Comparison of ENCODE assay signal across 13 cellular contexts in genomic region chr12:47734725-47735480, GRCh38. TPM values are rescaled to one million over a fixed set of nuclear protein-coding genes. Genes with fewer than 3 reads are reported as not detected.
A peak's percentile ranks its signal among the peaks of the same experiment; 100 is the strongest.
DNase-seq lines count a peak whose midpoint lies in the region; ATAC-seq and TF ChIP-seq lines count a peak whose summit lies in the region.
"Had no signal": no experiment of that assay in that cellular context is flagged by ENCODE, and none has a peak within 500 bp of the region (broad histone marks: within the 10 kb centered on the region; RNA-seq: fewer than 3 reads in every experiment).

No MANE protein-coding gene starts in this region.

- TF ChIP-seq EP300 in sigmoid colon (IDR thresholded peaks at IDR 0.05): no peak

- WGBS in sigmoid colon, 2 donors: 84 to 87% methylated on average over 12 of the region's 12 CpGs

- no peak for ATAC-seq in activated T-cell treated with anti-CD3 and anti-CD28 coated beads, Interleukin-2, amount 50 U/mL, for 72 hours (replicated peaks in 1 of 2)
- ATAC-seq: PC-3 had no signal

- no peaks in the 10 kb centered on the region for H3K27me3 Mint-ChIP-seq in activated T-cell treated with anti-CD3 and anti-CD28 coated beads, Interleukin-2, amount 50 U/mL, for 72 hours (ENCODE audit: low read depth)

- H3K9me3 ChIP-seq in ES-I3 (ENCODE audit: control insufficient read depth, insufficient read depth, low read length): no peaks in the 10 kb centered on the region
- H3K9me3 ChIP-seq in sigmoid colon: no peaks in the 10 kb centered on the region

- DNase-seq in amygdala (lab: John Stamatoyannopoulos, UW) (peak in 39 of 56 donors; percentile 10 to 79 (median 46)), iPS-NIHi7 (ENCODE audit: extremely low spot score) (peak; percentile 57), sigmoid colon (no peak), T1000 (lab: John Stamatoyannopoulos, UW) (no peak), NCI-H226 (no peak), SIG-M5 (lab: John Stamatoyannopoulos, UW) (no peak)
- no peak for DNase-seq in activated T-cell treated with anti-CD3 and anti-CD28 coated beads, Interleukin-2, amount 50 U/mL, for 72 hours
- DNase-seq: NCI-H1048, PC-3 had no signal

- TF ChIP-seq POLR2A in sigmoid colon (IDR thresholded peaks at IDR 0.05): no peak

- H3K4me3 Mint-ChIP-seq in activated T-cell treated with anti-CD3 and anti-CD28 coated beads, Interleukin-2, amount 50 U/mL, for 72 hours: no peak overlapping the region

- no peak overlapping the region for H3K4me3 ChIP-seq in sigmoid colon

- peaks cover 6% of the 10 kb centered on the region for H3K4me1 Mint-ChIP-seq in activated T-cell treated with anti-CD3 and anti-CD28 coated beads, Interleukin-2, amount 50 U/mL, for 72 hours (ENCODE audit: low read depth)

- no peak for TF ChIP-seq CTCF in sigmoid colon (IDR thresholded peaks at IDR 0.05)

- H3K27me3 ChIP-seq in sigmoid colon: no peaks in the 10 kb centered on the region

- peak overlapping the region; percentile 78 to 83 (median 82) for H3K27ac ChIP-seq in sigmoid colon

- H3K36me3 ChIP-seq in ES-I3 (ENCODE audit: insufficient read depth, low read length): no peaks in the 10 kb centered on the region
- no peaks in the 10 kb centered on the region for H3K36me3 ChIP-seq in sigmoid colon

- H3K9me3 Mint-ChIP-seq in activated T-cell treated with anti-CD3 and anti-CD28 coated beads, Interleukin-2, amount 50 U/mL, for 72 hours: no peaks in the 10 kb centered on the region

- peaks cover 0 to 1% of the 10 kb centered on the region in 2 donors for H3K36me3 Mint-ChIP-seq in activated T-cell treated with anti-CD3 and anti-CD28 coated beads, Interleukin-2, amount 50 U/mL, for 72 hours (ENCODE audit: insufficient read depth in 2 of 2)

- H3K4me1 ChIP-seq in ES-I3 (ENCODE audit: insufficient read depth, low read length) (peaks cover 14% of the 10 kb centered on the region), sigmoid colon (peaks cover 0 to 42% (median 39%) of the 10 kb centered on the region in 4 donors)

- H3K9ac ChIP-seq in ES-I3 (ENCODE audit: low read depth, low read length): peak overlapping the region; percentile 20; the same call in 1 of the 2 replicates

- H3K27ac Mint-ChIP-seq in activated T-cell treated with anti-CD3 and anti-CD28 coated beads, Interleukin-2, amount 50 U/mL, for 72 hours: no peak overlapping the region

- intact Hi-C loops in sigmoid colon (cut with DNase I): no loop called here

RNA-seq across cellular contexts. Expression of gene ENDOU, which starts 9.6 kb away (rescaled TPM):
- total RNA-seq in sigmoid colon: 1 to 10 TPM in 1 of 4 donors, under 1 TPM in 2, not detected in 1; 0.36 to 1.6 (median 0.49) TPM
- under 1 TPM in 1 of 3 donors, not detected in 2; 0.25 TPM for polyA plus RNA-seq in sigmoid colon
- under 1 TPM; 0.26 to 0.44 TPM for total RNA-seq in activated T-cell treated with anti-CD3 and anti-CD28 coated beads, Interleukin-2, amount 50 U/mL, for 72 hours
- total RNA-seq: cerebellum, frontal cortex, PC-3 had no signal
- polyA plus RNA-seq: BJ had no signal

RNA-seq across cellular contexts. Expression of gene RAPGEF3, which starts 23.8 kb away (rescaled TPM):
- total RNA-seq in sigmoid colon: 10 to 100 TPM; 13.8 to 36.8 (median 14.6) TPM
- 10 to 100 TPM in 1 of 3 donors, 1 to 10 TPM in 2; 3.9 to 16.2 (median 4.2) TPM for polyA plus RNA-seq in sigmoid colon
- total RNA-seq in activated T-cell treated with anti-CD3 and anti-CD28 coated beads, Interleukin-2, amount 50 U/mL, for 72 hours: 1 to 10 TPM in 1 of 2 donors, under 1 TPM in 1; 0.62 to 1.4 TPM

RNA-seq across cellular contexts. Expression of gene RPAP3, which starts 29.1 kb away (rescaled TPM):
- 10 to 100 TPM; 21.0 to 29.3 (median 25.6) TPM for total RNA-seq in sigmoid colon
- polyA plus RNA-seq in sigmoid colon: 10 to 100 TPM in 2 of 3 donors, 1 to 10 TPM in 1; 6.7 to 14.5 (median 10.2) TPM
- 10 to 100 TPM; 34.4 to 36.0 TPM for total RNA-seq in activated T-cell treated with anti-CD3 and anti-CD28 coated beads, Interleukin-2, amount 50 U/mL, for 72 hours

RNA-seq across cellular contexts. Expression of gene SLC48A1, which starts 38.1 kb away (rescaled TPM):
- total RNA-seq in sigmoid colon: 10 to 100 TPM; 30.3 to 46.6 (median 32.2) TPM
- polyA plus RNA-seq in sigmoid colon: 10 to 100 TPM in 2 of 3 donors, 1 to 10 TPM in 1; 6.9 to 14.2 (median 12.0) TPM
- 10 to 100 TPM; 14.6 to 15.2 TPM for total RNA-seq in activated T-cell treated with anti-CD3 and anti-CD28 coated beads, Interleukin-2, amount 50 U/mL, for 72 hours

Comparison
In these comparisons a context has a peak if more than half of its experiments do, and no peak if none do; other contexts are left out.
1. DNase-seq: peak in amygdala (39 of 56) and iPS-NIHi7 (single experiment); none in sigmoid colon (single experiment), T1000 (single experiment), activated T-cell treated with anti-CD3 and anti-CD28 coated beads, Interleukin-2, amount 50 U/mL, for 72 hours (0 of 2), NCI-H226 (single experiment) and SIG-M5 (single experiment).
2. RNA of gene RAPGEF3, which starts 23.8 kb away (total RNA-seq): 13.8 to 36.8 TPM in sigmoid colon; 0.62 to 1.4 TPM in activated T-cell treated with anti-CD3 and anti-CD28 coated beads, Interleukin-2, amount 50 U/mL, for 72 hours; every median in the first group is over 4 times any median in the second.